In genomic region chr11:74321487-74322188, GRCh38 we compare ENCODE assay signal across 9 cellular contexts. TPM values are rescaled to one million over a fixed set of nuclear protein-coding genes. Genes with fewer than 3 reads are reported as not detected.
DNase-seq lines count a peak whose midpoint lies in the region; FAIRE-seq and TF ChIP-seq lines count a peak whose summit lies in the region.
"Had no signal": no experiment of that assay in that cellular context is flagged by ENCODE, and none has a peak within 500 bp of the region (broad histone marks: within the 10 kb centered on the region; RNA-seq: fewer than 3 reads in every experiment).

No MANE protein-coding gene starts in this region.

- H3K27me3 ChIP-seq in BJ (ENCODE audit: control insufficient read depth, insufficient read depth, low read length), result no peaks in the 10 kb centered on the region
- H3K27me3 ChIP-seq: tibial nerve had no signal

- no peak for FAIRE-seq in urothelium cell line (lab: Jason Lieb, UNC)

- H3K4me1 Mint-ChIP-seq in nephron progenitor cell, result peaks cover 11% of the 10 kb centered on the region

- CTCF ChIA-PET in BJ (lab: Yijun Ruan, JAX), result interaction anchor here (0.6 to 2.4 kb wide), 11 partner anchors 11 to 287 kb away, joined by 3 to 22 read pairs (median 4); partner anchors contain the start of gene P4HA3

- DNase-seq in BJ (ENCODE audit: low read depth) (peak; percentile 32), HCEC 1CT (peak; percentile 20), OCI-M1 (lab: John Stamatoyannopoulos, UW) (peak; percentile 93), dermis blood vessel endothelial cell (peak; percentile 96), nephron progenitor cell (peak; percentile 18), dedifferentiated amniotic fluid mesenchymal stem cell (ENCODE audit: extremely low spot score) (no peak), urothelium cell line (ENCODE audit: low spot score) (no peak), UCSD-AML1 (lab: John Stamatoyannopoulos, UW; ENCODE audit: unreplicated experiment) (no peak)

- no peaks in the 10 kb centered on the region for H3K36me3 Mint-ChIP-seq in nephron progenitor cell (ENCODE audit: low read depth)

- no peak overlapping the region for H3K4me3 ChIP-seq in BJ (ENCODE audit: low read depth, low read length)
- H3K4me3 ChIP-seq: tibial nerve had no signal

- no peaks in the 10 kb centered on the region for H3K36me3 ChIP-seq in BJ (ENCODE audit: control insufficient read depth, insufficient read depth, low read length)
- H3K36me3 ChIP-seq: tibial nerve had no signal

- TF ChIP-seq CTCF in BJ (IDR thresholded peaks at IDR 0.05; ENCODE audit: insufficient read depth, low read depth, low read length) (peak; percentile 57), nephron progenitor cell (IDR thresholded peaks at IDR 0.05) (peak; percentile 56)

- POLR2A ChIA-PET in BJ (lab: Charles Lee), result no interaction called here

- no peak overlapping the region for H3K4me3 Mint-ChIP-seq in nephron progenitor cell

- peaks cover 16% of the 10 kb centered on the region for H3K9me3 Mint-ChIP-seq in nephron progenitor cell

- no peak overlapping the region for H3K27ac Mint-ChIP-seq in nephron progenitor cell

- peaks cover 22% of the 10 kb centered on the region for H3K27me3 Mint-ChIP-seq in nephron progenitor cell (ENCODE audit: low read depth, poor library complexity)

RNA-seq across cellular contexts. Expression of gene P4HA3, which starts 10.2 kb away (rescaled TPM):
- polyA plus RNA-seq in BJ (2011; rRNA removed), result 13.5 and 14.1 TPM in 2 replicates
- 3.2 and 5.9 TPM in 2 replicates for polyA minus RNA-seq in BJ (2011; rRNA and poly(A)+ RNA removed)
- total RNA-seq in dermis blood vessel endothelial cell, result 19.2 and 37.4 TPM in 2 replicates

Comparison
In these comparisons a context has a peak if more than half of its experiments do, and no peak if none do; other contexts are left out.
1. DNase-seq: peak in BJ (single experiment), HCEC 1CT (single experiment), OCI-M1 (single experiment), dermis blood vessel endothelial cell (single experiment) and nephron progenitor cell (single experiment); none in dedifferentiated amniotic fluid mesenchymal stem cell (single experiment), urothelium cell line (single experiment) and UCSD-AML1 (single experiment).